In genomic region chr19:38977445-38978314, GRCh38 we compare ENCODE assay signal across 10 cellular contexts. TPM values are rescaled to one million over a fixed set of nuclear protein-coding genes. Genes with fewer than 3 reads are reported as not detected.
DNase-seq lines count a peak whose midpoint lies in the region; ATAC-seq and TF ChIP-seq lines count a peak whose summit lies in the region.
"Had no signal": no experiment of that assay in that cellular context is flagged by ENCODE, and none has a peak within 500 bp of the region (broad histone marks: within the 10 kb centered on the region; RNA-seq: fewer than 3 reads in every experiment).

No MANE protein-coding gene starts in this region.

- H3K4me3 Mint-ChIP-seq in natural killer cell treated with Interleukin-12 subunit alpha and Interleukin-12 subunit beta and Interleukin-15 and Interleukin-18, amount 100 ng/mL, for 72 hours: peak overlapping the region; percentile 16
- H3K4me3 Mint-ChIP-seq in natural killer cell (no peak overlapping the region), type B pancreatic cell (peak overlapping the region; percentile 61)

- TF ChIP-seq POLR2A in testis (IDR thresholded peaks at IDR 0.05): no peak
- TF ChIP-seq POLR2A in heart left ventricle (IDR thresholded peaks at IDR 0.05): no peak

- H3K9me3 Mint-ChIP-seq in natural killer cell treated with Interleukin-12 subunit alpha and Interleukin-12 subunit beta and Interleukin-15 and Interleukin-18, amount 100 ng/mL, for 72 hours: no peaks in the 10 kb centered on the region
- no peaks in the 10 kb centered on the region for H3K9me3 Mint-ChIP-seq in natural killer cell
- H3K9me3 Mint-ChIP-seq in type B pancreatic cell: no peaks in the 10 kb centered on the region

- ATAC-seq in natural killer cell treated with Interleukin-12 subunit alpha and Interleukin-12 subunit beta and Interleukin-15 and Interleukin-18, amount 100 ng/mL, for 72 hours: peak; percentile 90 to 99
- ATAC-seq in natural killer cell (no peak), HG03460 (IDR thresholded peaks at IDR 0.05; ENCODE audit: unreplicated experiment) (peak; percentile 75), HG02798 (IDR thresholded peaks at IDR 0.05; ENCODE audit: poor library complexity, unreplicated experiment) (no peak), heart left ventricle (no peak)

- H3K36me3 ChIP-seq in testis (ENCODE audit: low read depth, missing control alignments) (no peaks in the 10 kb centered on the region), heart left ventricle (no peaks in the 10 kb centered on the region)

- no peaks in the 10 kb centered on the region for H3K27me3 ChIP-seq in testis
- peaks cover 0 to 18% (median 0%) of the 10 kb centered on the region in 9 donors for H3K27me3 ChIP-seq in heart left ventricle

- H3K4me3 ChIP-seq in choroid plexus epithelial cell (ENCODE audit: low read depth, low read length) (no peak overlapping the region), testis (no peak overlapping the region), heart left ventricle (no peak overlapping the region)
- H3K4me3 ChIP-seq: BLaER1 treated with 17β-estradiol and CSF1 and Interleukin-3, amounts not matched to agents 10 nM and 100 nM; lung had no signal

- 82 to 87% methylated on average over 15 of the region's 15 CpGs for WGBS in testis, 2 donors
- 84 to 90% (median 87%) methylated on average over 14 to 15 of the region's 15 CpGs for WGBS in heart left ventricle, 4 donors

- no peaks in the 10 kb centered on the region for H3K36me3 Mint-ChIP-seq in natural killer cell treated with Interleukin-12 subunit alpha and Interleukin-12 subunit beta and Interleukin-15 and Interleukin-18, amount 100 ng/mL, for 72 hours
- no peaks in the 10 kb centered on the region for H3K36me3 Mint-ChIP-seq in natural killer cell
- no peaks in the 10 kb centered on the region for H3K36me3 Mint-ChIP-seq in type B pancreatic cell

- peaks cover 23 to 26% of the 10 kb centered on the region in 2 donors for H3K27me3 Mint-ChIP-seq in natural killer cell treated with Interleukin-12 subunit alpha and Interleukin-12 subunit beta and Interleukin-15 and Interleukin-18, amount 100 ng/mL, for 72 hours
- H3K27me3 Mint-ChIP-seq in natural killer cell (ENCODE audit: low read depth in 2 of 2) (peaks cover 22 to 27% of the 10 kb centered on the region in 2 donors), type B pancreatic cell (no peaks in the 10 kb centered on the region)

- H3K27ac ChIP-seq in testis (no peak overlapping the region), heart left ventricle (no peak overlapping the region)
- H3K27ac ChIP-seq: BLaER1 treated with 17β-estradiol and CSF1 and Interleukin-3, amounts not matched to agents 10 nM and 100 nM had no signal

- H3K9me3 ChIP-seq in testis: no peaks in the 10 kb centered on the region
- peaks cover 0 to 16% (median 2%) of the 10 kb centered on the region in 12 donors for H3K9me3 ChIP-seq in heart left ventricle

- peak overlapping the region in 1 of 2 donors; percentile 43 for H3K27ac Mint-ChIP-seq in natural killer cell treated with Interleukin-12 subunit alpha and Interleukin-12 subunit beta and Interleukin-15 and Interleukin-18, amount 100 ng/mL, for 72 hours
- H3K27ac Mint-ChIP-seq in natural killer cell: no peak overlapping the region
- H3K27ac Mint-ChIP-seq in type B pancreatic cell: peak overlapping the region; percentile 24

- H3K4me1 ChIP-seq in testis (peaks cover 4% of the 10 kb centered on the region), heart left ventricle (peaks cover 0 to 18% (median 6%) of the 10 kb centered on the region in 12 donors)

- peaks cover 10 to 13% of the 10 kb centered on the region in 2 donors for H3K4me1 Mint-ChIP-seq in natural killer cell treated with Interleukin-12 subunit alpha and Interleukin-12 subunit beta and Interleukin-15 and Interleukin-18, amount 100 ng/mL, for 72 hours (ENCODE audit: low read depth in 2 of 2)
- H3K4me1 Mint-ChIP-seq in natural killer cell (peaks cover 0 to 4% of the 10 kb centered on the region in 2 donors), type B pancreatic cell (ENCODE audit: unreplicated experiment) (peaks cover 31% of the 10 kb centered on the region)

- no peak for TF ChIP-seq CTCF in natural killer cell (IDR thresholded peaks at IDR 0.05)
- no peak for TF ChIP-seq CTCF in choroid plexus epithelial cell (conservative IDR thresholded peaks at IDR 0.05; ENCODE audit: low read depth, low read length)
- TF ChIP-seq CTCF in type B pancreatic cell (conservative IDR thresholded peaks at IDR 0.05): no peak
- TF ChIP-seq CTCF in testis (IDR thresholded peaks at IDR 0.05): no peak
- no peak for TF ChIP-seq CTCF in heart left ventricle (IDR thresholded peaks at IDR 0.05)

- peak; percentile 71 for DNase-seq in natural killer cell treated with Interleukin-12 subunit alpha and Interleukin-12 subunit beta and Interleukin-15 and Interleukin-18, amount 100 ng/mL, for 72 hours (ENCODE audit: low spot score)
- DNase-seq in natural killer cell (no peak), choroid plexus epithelial cell (ENCODE audit: low read depth) (peak; percentile 30), type B pancreatic cell (ENCODE audit: extremely low spot score, unreplicated experiment) (no peak), testis (no peak), heart left ventricle (no peak)

- intact Hi-C loops in natural killer cell (cut with micrococcal nuclease): no loop called here
- intact Hi-C loops in testis (cut with DNase I; ENCODE audit: low total_unique reads): no loop called here
- intact Hi-C loops in heart left ventricle (cut with DNase I): no loop called here

RNA-seq across cellular contexts. Expression of gene FBXO17, which starts 2.1 kb away (rescaled TPM):
- total RNA-seq in natural killer cell treated with Interleukin-12 subunit alpha and Interleukin-12 subunit beta and Interleukin-15 and Interleukin-18, amount 100 ng/mL, for 72 hours: not detected
- not detected for total RNA-seq in natural killer cell
- 10.6 and 26.0 TPM in 2 replicates for total RNA-seq in type B pancreatic cell (ENCODE audit: low replicate concordance)
- total RNA-seq in testis: 10 to 100 TPM; 11.8 to 14.2 TPM
- polyA plus RNA-seq in testis (ENCODE audit: insufficient read depth, low read depth, low replicate concordance): 10.3 TPM
- 1 to 10 TPM; 1.4 to 4.9 (median 2.5) TPM for total RNA-seq in heart left ventricle
- 1 to 10 TPM; 1.2 to 2.4 TPM for polyA plus RNA-seq in heart left ventricle

RNA-seq across cellular contexts. Expression of gene MRPS12, which starts 46.9 kb away (rescaled TPM):
- total RNA-seq in natural killer cell treated with Interleukin-12 subunit alpha and Interleukin-12 subunit beta and Interleukin-15 and Interleukin-18, amount 100 ng/mL, for 72 hours: 100 to 1,000 TPM in 1 of 2 donors, 10 to 100 TPM in 1; 82.5 to 117 TPM
- total RNA-seq in natural killer cell: 10 to 100 TPM; 25.3 to 27.8 (median 26.7) TPM
- total RNA-seq in type B pancreatic cell (ENCODE audit: low replicate concordance): 45.6 and 58.0 TPM in 2 replicates
- total RNA-seq in testis: 10 to 100 TPM; 48.3 to 49.6 TPM
- polyA plus RNA-seq in testis (ENCODE audit: insufficient read depth, low read depth, low replicate concordance): 31.1 TPM
- 10 to 100 TPM; 45.7 to 67.9 (median 52.6) TPM for total RNA-seq in heart left ventricle
- 100 to 1,000 TPM in 1 of 2 donors, 10 to 100 TPM in 1; 54.4 to 115 TPM for polyA plus RNA-seq in heart left ventricle

RNA-seq across cellular contexts. Expression of gene SARS2, which starts 47.1 kb away (rescaled TPM):
- 10 to 100 TPM; 32.4 to 70.3 TPM for total RNA-seq in natural killer cell treated with Interleukin-12 subunit alpha and Interleukin-12 subunit beta and Interleukin-15 and Interleukin-18, amount 100 ng/mL, for 72 hours
- total RNA-seq in natural killer cell: 10 to 100 TPM; 25.4 to 53.0 (median 38.9) TPM
- total RNA-seq in type B pancreatic cell (ENCODE audit: low replicate concordance): 29.4 and 32.3 TPM in 2 replicates
- 10 to 100 TPM; 55.3 to 68.0 TPM for total RNA-seq in testis
- polyA plus RNA-seq in testis (ENCODE audit: insufficient read depth, low read depth, low replicate concordance): 33.5 TPM
- 10 to 100 TPM in 8 of 9 donors, 1 to 10 TPM in 1; 9.0 to 29.1 (median 16.7) TPM for total RNA-seq in heart left ventricle
- 10 to 100 TPM in 1 of 2 donors, 1 to 10 TPM in 1; 10.0 to 26.4 TPM for polyA plus RNA-seq in heart left ventricle

RNA-seq across cellular contexts. Expression of gene FBXO27, which starts 54.7 kb away (rescaled TPM):
- total RNA-seq in natural killer cell treated with Interleukin-12 subunit alpha and Interleukin-12 subunit beta and Interleukin-15 and Interleukin-18, amount 100 ng/mL, for 72 hours: under 1 TPM; 0.31 to 0.88 TPM
- total RNA-seq in natural killer cell (under 1 TPM in 2 of 3 donors, not detected in 1; 0.23 to 0.38 TPM), type B pancreatic cell (ENCODE audit: low replicate concordance) (8.2 and 10.1 TPM in 2 replicates), testis (10 to 100 TPM; 11.3 to 16.5 TPM), heart left ventricle (10 to 100 TPM in 7 of 9 donors, 1 to 10 TPM in 2; 4.2 to 38.3 (median 23.2) TPM)
- polyA plus RNA-seq in testis (ENCODE audit: insufficient read depth, low read depth, low replicate concordance) (15.5 TPM), heart left ventricle (1 to 10 TPM; 4.0 to 8.6 TPM)

Comparison
In these comparisons a context has a peak if more than half of its experiments do, and no peak if none do; other contexts are left out.
1. ATAC-seq: peak in natural killer cell treated with Interleukin-12 subunit alpha and Interleukin-12 subunit beta and Interleukin-15 and Interleukin-18, amount 100 ng/mL, for 72 hours (2 of 2) and HG03460 (single experiment); none in natural killer cell (0 of 3), HG02798 (single experiment) and heart left ventricle (0 of 4).
2. DNase-seq: peak in natural killer cell treated with Interleukin-12 subunit alpha and Interleukin-12 subunit beta and Interleukin-15 and Interleukin-18, amount 100 ng/mL, for 72 hours (single experiment) and choroid plexus epithelial cell (single experiment); none in natural killer cell (single experiment), type B pancreatic cell (single experiment), testis (single experiment) and heart left ventricle (0 of 5).